ENCODE assay signal across 8 cellular contexts in the genomic region with DNA sequence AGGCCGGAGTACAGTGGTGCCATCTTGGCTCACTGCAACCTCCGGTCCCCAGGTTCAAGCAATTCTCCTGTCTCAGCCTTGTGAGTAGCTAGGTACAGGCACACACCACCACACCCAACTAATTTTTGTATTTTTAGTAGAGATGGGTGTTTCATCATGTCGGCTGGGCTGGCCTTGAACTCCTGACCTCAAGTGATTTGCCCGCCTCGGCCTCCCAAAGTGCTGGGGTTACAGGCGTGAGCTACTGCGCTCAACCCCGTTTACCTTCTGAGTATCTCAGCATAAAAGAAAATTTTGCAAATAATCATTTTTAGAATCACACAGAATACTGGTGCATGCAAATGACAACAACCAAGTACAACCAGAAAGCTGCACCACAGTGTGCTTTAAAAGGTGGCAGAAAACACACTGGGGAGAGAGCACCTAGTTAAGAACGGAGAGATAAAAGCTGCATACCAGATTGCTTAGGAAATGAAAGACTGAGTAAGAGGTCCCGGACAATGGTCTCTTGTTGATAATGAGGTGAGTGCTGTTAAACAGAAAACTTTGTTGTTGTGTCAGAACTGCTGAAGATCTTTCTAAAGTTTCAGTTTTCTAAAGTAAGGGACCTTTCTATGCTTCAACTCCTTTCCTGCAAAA.
"Had no signal": no experiment of that assay in that cellular context is flagged by ENCODE, and none has a peak within 500 bp of the region (broad histone marks: within the 10 kb centered on the region; RNA-seq: fewer than 3 reads in every experiment).

No MANE protein-coding gene starts in this region.

- H3K9me3 Mint-ChIP-seq: HFFc6 had no signal

- H3K9me3 ChIP-seq: HAP-1 had no signal

- H3K4me1 Mint-ChIP-seq: GM23338 had no signal

- DNase-seq: H7, HFFc6, IMR-90 had no signal

- H3K27ac Mint-ChIP-seq: GM23338, HFFc6 had no signal

- H3K27ac ChIP-seq: HL-60 had no signal

- H3K4me3 Mint-ChIP-seq: GM23338, HFFc6 had no signal

- FAIRE-seq: K562 had no signal

- H3K4me3 ChIP-seq: GM23338, HAP-1, K562 had no signal

- ATAC-seq: GM23338, HCT116, K562 had no signal

- H3K4me2 ChIP-seq: GM23338 had no signal

- H3K36me3 ChIP-seq: HAP-1 had no signal

- H3K4me1 ChIP-seq: HAP-1 had no signal

- H2AFZ ChIP-seq: GM23338 had no signal
